1 cellular context compared by ENCODE assay signal in genomic region chr6:162056061-162056460, GRCh38.
TF ChIP-seq lines count a peak whose summit lies in the region.

No MANE protein-coding gene starts in this region.

TF ChIP-seq in H1, 55 proteins besides CTCF, POLR2A, EP300 and RAD21:
- TF ChIP-seq CBX8 (IDR thresholded peaks at IDR 0.05; ENCODE audit: borderline replicate concordance, low read depth, low read length) (no peak), RBBP5 (IDR thresholded peaks at IDR 0.05; ENCODE audit: borderline replicate concordance, low read depth, low read length) (no peak), YY1 (IDR thresholded peaks at IDR 0.05; ENCODE audit: low read depth, low read length) (no peak), SP4 (IDR thresholded peaks at IDR 0.05; ENCODE audit: low read length) (no peak), TBP (IDR thresholded peaks at IDR 0.05; ENCODE audit: low read depth, low read length) (no peak), KDM5A (IDR thresholded peaks at IDR 0.05; ENCODE audit: low read length) (no peak), TCF12 (IDR thresholded peaks at IDR 0.05; ENCODE audit: low read depth, low read length) (no peak), NANOG (IDR thresholded peaks at IDR 0.05; ENCODE audit: insufficient read depth, low read depth, low read length, poor library complexity, severe bottlenecking) (no peak), JUN (IDR thresholded peaks at IDR 0.05; ENCODE audit: low read depth, low read length) (no peak), CTBP2 (IDR thresholded peaks at IDR 0.05; ENCODE audit: borderline replicate concordance, insufficient read depth, insufficient read length, low read length) (no peak), KDM1A (IDR thresholded peaks at IDR 0.05; ENCODE audit: borderline replicate concordance, low read length) (no peak), SP2 (IDR thresholded peaks at IDR 0.05; ENCODE audit: low read length) (no peak), MAX (IDR thresholded peaks at IDR 0.05) (no peak), TAF1 (IDR thresholded peaks at IDR 0.05; ENCODE audit: low read depth, low read length) (no peak), BACH1 (IDR thresholded peaks at IDR 0.05; ENCODE audit: low read length) (no peak)
